22 cellular contexts compared by ENCODE assay signal in the genomic region with DNA sequence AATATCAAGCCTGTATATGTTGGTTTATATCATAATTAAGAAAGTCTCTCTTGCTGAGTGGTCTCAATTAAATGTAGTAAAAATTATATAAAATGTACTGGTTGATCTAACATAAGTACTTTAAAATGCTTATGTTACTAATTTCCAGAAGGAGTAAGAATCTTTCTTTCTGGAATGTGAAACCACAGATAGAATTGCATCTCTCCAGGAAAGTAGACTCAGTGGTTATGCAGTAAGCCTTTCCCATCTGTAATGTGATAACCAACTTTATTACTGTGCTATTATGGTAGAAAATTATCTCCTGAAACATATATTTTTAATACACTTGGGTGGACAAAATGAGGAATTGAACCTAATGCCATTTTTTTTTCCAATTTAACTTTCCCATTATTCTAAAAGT. TPM values are rescaled to one million over a fixed set of nuclear protein-coding genes. Genes with fewer than 3 reads are reported as not detected.
DNase-seq lines count a peak whose midpoint lies in the region; ATAC-seq and TF ChIP-seq lines count a peak whose summit lies in the region.
"Had no signal": no experiment of that assay in that cellular context is flagged by ENCODE, and none has a peak within 500 bp of the region (broad histone marks: within the 10 kb centered on the region; RNA-seq: fewer than 3 reads in every experiment).

No MANE protein-coding gene starts in this region.

- DNase-seq in AG10803 (ENCODE audit: low read depth) (peak; percentile 52), Karpas-422 (no peak), adipocyte (ENCODE audit: low read depth) (peak; percentile 44), fibroblast of peridontal ligament (ENCODE audit: extremely low read depth) (peak; percentile 69), NCI-H1436 treated with DMSO at 0.1 percent for 48 hours (lab: John Stamatoyannopoulos, UW) (no peak), putamen (ENCODE audit: low spot score) (no peak), NOMO-1 treated with dmso at 0.1 percent for 144 hours (lab: John Stamatoyannopoulos, UW; ENCODE audit: unreplicated experiment) (no peak)
- DNase-seq: BE2C; DMS79; KBM-7; NCI-H1105; NCI-H2029 treated with DMSO at 0.1 percent for 48 hours; NCI-H345; NCI-H524; NCI-H774; NK-92 treated with Interleukin-12 subunit alpha and Interleukin-12 subunit beta, amount 100 ng/mL, for 24 hours; Peyer's patch; SW 1271 had no signal

- peak overlapping the region; percentile 45 for H3K4me2 ChIP-seq in Karpas-422 (ENCODE audit: low read depth, low read length, poor library complexity, severe bottlenecking)

- H3K27ac ChIP-seq in Karpas-422 (ENCODE audit: low read length) = peak overlapping the region; percentile 80
- H3K27ac ChIP-seq: Peyer's patch, SJSA1 had no signal

- no peaks in the 10 kb centered on the region for H3K9me2 ChIP-seq in Karpas-422 (replicated peaks; ENCODE audit: insufficient read depth, low read length)

- no peak for ATAC-seq in GM19395 (IDR thresholded peaks at IDR 0.05; ENCODE audit: unreplicated experiment)
- ATAC-seq: GM12878, HepG2 had no signal

- H3K9ac ChIP-seq in Karpas-422 (ENCODE audit: low read length) (no peak overlapping the region), adipocyte (ENCODE audit: low read length) (no peak overlapping the region)

- no peaks in the 10 kb centered on the region for H3K9me3 ChIP-seq in Karpas-422 (ENCODE audit: low read length)
- H3K9me3 ChIP-seq in adipocyte (ENCODE audit: control insufficient read depth, low read length) = no peaks in the 10 kb centered on the region
- H3K9me3 ChIP-seq: BE2C, Peyer's patch, SJSA1 had no signal

- H3K4me3 ChIP-seq in AG10803 (ENCODE audit: low read length) (no peak overlapping the region), Karpas-422 (ENCODE audit: low read length) (no peak overlapping the region), adipocyte (ENCODE audit: low read length) (no peak overlapping the region)
- H3K4me3 ChIP-seq: GM12878, Peyer's patch, SJSA1 had no signal

- H3K4me1 ChIP-seq in Karpas-422 (ENCODE audit: low read length) (peaks cover 60% of the 10 kb centered on the region), adipocyte (ENCODE audit: control insufficient read depth, insufficient read depth, low read length) (no peaks in the 10 kb centered on the region)
- H3K4me1 ChIP-seq: BE2C, Peyer's patch, SJSA1 had no signal

- no peak overlapping the region for H2AFZ ChIP-seq in Karpas-422 (ENCODE audit: low read length)

- no peaks in the 10 kb centered on the region for H3K27me3 ChIP-seq in Karpas-422 (ENCODE audit: low read length)
- H3K27me3 ChIP-seq in adipocyte (replicated peaks; ENCODE audit: control insufficient read depth, insufficient read depth, low read length) = no peaks in the 10 kb centered on the region
- H3K27me3 ChIP-seq: BE2C, Peyer's patch, SJSA1 had no signal

- no peaks in the 10 kb centered on the region for H4K20me1 ChIP-seq in Karpas-422 (ENCODE audit: insufficient read depth, low read depth, low read length)

- H3K79me2 ChIP-seq in Karpas-422 (ENCODE audit: low read length) = peaks cover 4% of the 10 kb centered on the region; the same call in 1 of the 2 replicates

- no peak for TF ChIP-seq CTCF in AG10803 (conservative IDR thresholded peaks at IDR 0.05; ENCODE audit: low read length)

- peaks cover 6% of the 10 kb centered on the region; the same call in 1 of the 2 replicates for H3K36me3 ChIP-seq in Karpas-422 (ENCODE audit: insufficient read depth, low read length)
- H3K36me3 ChIP-seq in adipocyte (ENCODE audit: control insufficient read depth, insufficient read depth, low read length, severe bottlenecking) = no peaks in the 10 kb centered on the region
- H3K36me3 ChIP-seq: BE2C, Peyer's patch, SJSA1 had no signal

RNA-seq across cellular contexts. Expression of gene RALGPS2, which starts 8.9 kb away (rescaled TPM):
- 151 and 238 TPM in 2 replicates for total RNA-seq in Karpas-422 (2014; rRNA removed; shearing (Covaris generic); ENCODE audit: low replicate concordance)

Comparison
In these comparisons a context has a peak if more than half of its experiments do, and no peak if none do; other contexts are left out.
1. DNase-seq: peak in AG10803 (single experiment), adipocyte (single experiment) and fibroblast of peridontal ligament (single experiment); none in Karpas-422 (single experiment), NCI-H1436 treated with DMSO at 0.1 percent for 48 hours (single experiment), putamen (single experiment) and NOMO-1 treated with dmso at 0.1 percent for 144 hours (single experiment).